1 cellular context compared by ENCODE assay signal in the genomic region with DNA sequence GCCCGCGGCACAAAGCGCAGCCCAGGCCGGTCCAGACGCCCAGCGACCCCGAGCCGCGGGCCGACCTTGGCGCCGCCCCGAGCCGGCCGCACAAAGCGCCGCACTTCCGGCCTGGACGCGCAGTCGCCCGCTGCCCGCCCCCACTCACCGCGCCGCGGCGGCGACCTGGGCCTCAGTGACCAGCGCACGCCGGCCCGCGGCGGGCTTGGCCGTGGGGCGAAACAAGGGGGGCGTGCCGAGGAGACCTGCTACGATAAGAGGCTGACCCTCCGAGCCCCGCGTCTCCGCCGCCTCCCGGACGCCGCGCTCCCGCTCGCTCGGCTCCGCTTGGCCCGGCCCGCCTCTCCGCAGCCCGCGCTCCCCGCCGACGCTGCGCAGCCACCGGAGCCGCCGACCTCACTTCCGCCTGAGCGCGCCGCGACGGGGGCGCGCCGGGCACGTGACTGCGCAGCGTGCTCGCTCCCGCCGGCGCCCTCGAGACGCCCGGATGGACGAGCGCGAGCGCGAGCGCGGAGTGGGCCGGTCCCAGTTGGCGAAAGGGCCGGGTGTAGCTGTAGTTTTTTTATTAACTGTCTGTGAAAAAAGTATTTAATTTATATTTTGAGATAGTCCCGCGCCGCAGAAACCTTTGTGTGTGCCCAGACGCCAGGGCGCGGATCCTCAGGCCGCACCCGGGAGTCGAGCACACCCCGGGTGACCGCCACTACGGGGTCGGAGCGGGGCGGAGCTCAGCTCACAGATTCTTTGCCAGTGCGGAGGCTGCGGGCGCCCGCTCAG.
TF ChIP-seq lines count a peak whose summit lies in the region.

A gene with protein sequence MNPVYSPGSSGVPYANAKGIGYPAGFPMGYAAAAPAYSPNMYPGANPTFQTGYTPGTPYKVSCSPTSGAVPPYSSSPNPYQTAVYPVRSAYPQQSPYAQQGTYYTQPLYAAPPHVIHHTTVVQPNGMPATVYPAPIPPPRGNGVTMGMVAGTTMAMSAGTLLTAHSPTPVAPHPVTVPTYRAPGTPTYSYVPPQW (minus strand): TSS at position 395 of the 777 bp plus-strand sequence. CDS start 10,814 bp downstream, outside the sequence.

TF ChIP-seq in K562, 482 proteins besides CTCF, POLR2A, EP300 and RAD21 (continued from another document and continues in another):
- TF ChIP-seq CREB1 (IDR thresholded peaks at IDR 0.05): peak; percentile 60; the same call in 1 of the 2 replicates
- TF ChIP-seq CREB1 (CRISPR knock-in tag; IDR thresholded peaks at IDR 0.05): no peak
- TF ChIP-seq, protein P1, sequence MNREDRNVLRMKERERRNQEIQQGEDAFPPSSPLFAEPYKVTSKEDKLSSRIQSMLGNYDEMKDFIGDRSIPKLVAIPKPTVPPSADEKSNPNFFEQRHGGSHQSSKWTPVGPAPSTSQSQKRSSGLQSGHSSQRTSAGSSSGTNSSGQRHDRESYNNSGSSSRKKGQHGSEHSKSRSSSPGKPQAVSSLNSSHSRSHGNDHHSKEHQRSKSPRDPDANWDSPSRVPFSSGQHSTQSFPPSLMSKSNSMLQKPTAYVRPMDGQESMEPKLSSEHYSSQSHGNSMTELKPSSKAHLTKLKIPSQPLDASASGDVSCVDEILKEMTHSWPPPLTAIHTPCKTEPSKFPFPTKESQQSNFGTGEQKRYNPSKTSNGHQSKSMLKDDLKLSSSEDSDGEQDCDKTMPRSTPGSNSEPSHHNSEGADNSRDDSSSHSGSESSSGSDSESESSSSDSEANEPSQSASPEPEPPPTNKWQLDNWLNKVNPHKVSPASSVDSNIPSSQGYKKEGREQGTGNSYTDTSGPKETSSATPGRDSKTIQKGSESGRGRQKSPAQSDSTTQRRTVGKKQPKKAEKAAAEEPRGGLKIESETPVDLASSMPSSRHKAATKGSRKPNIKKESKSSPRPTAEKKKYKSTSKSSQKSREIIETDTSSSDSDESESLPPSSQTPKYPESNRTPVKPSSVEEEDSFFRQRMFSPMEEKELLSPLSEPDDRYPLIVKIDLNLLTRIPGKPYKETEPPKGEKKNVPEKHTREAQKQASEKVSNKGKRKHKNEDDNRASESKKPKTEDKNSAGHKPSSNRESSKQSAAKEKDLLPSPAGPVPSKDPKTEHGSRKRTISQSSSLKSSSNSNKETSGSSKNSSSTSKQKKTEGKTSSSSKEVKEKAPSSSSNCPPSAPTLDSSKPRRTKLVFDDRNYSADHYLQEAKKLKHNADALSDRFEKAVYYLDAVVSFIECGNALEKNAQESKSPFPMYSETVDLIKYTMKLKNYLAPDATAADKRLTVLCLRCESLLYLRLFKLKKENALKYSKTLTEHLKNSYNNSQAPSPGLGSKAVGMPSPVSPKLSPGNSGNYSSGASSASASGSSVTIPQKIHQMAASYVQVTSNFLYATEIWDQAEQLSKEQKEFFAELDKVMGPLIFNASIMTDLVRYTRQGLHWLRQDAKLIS (CRISPR knock-in tag; IDR thresholded peaks at IDR 0.05): no peak
- no peak for TF ChIP-seq ZNF134 (CRISPR knock-in tag; conservative IDR thresholded peaks at IDR 0.05)
- no peak for TF ChIP-seq PRMT5 (CRISPR knock-in tag; IDR thresholded peaks at IDR 0.05)
- no peak for TF ChIP-seq ZNF143 (CRISPR knock-in tag; IDR thresholded peaks at IDR 0.05)
- TF ChIP-seq, protein P2, sequence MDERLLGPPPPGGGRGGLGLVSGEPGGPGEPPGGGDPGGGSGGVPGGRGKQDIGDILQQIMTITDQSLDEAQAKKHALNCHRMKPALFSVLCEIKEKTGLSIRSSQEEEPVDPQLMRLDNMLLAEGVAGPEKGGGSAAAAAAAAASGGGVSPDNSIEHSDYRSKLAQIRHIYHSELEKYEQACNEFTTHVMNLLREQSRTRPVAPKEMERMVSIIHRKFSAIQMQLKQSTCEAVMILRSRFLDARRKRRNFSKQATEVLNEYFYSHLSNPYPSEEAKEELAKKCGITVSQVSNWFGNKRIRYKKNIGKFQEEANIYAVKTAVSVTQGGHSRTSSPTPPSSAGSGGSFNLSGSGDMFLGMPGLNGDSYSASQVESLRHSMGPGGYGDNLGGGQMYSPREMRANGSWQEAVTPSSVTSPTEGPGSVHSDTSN (CRISPR knock-in tag; IDR thresholded peaks at IDR 0.05; ENCODE audit: low read depth): no peak
- TF ChIP-seq, protein P2 (tag; conservative IDR thresholded peaks at IDR 0.05; ENCODE audit: low read depth): no peak
- TF ChIP-seq, protein P3, sequence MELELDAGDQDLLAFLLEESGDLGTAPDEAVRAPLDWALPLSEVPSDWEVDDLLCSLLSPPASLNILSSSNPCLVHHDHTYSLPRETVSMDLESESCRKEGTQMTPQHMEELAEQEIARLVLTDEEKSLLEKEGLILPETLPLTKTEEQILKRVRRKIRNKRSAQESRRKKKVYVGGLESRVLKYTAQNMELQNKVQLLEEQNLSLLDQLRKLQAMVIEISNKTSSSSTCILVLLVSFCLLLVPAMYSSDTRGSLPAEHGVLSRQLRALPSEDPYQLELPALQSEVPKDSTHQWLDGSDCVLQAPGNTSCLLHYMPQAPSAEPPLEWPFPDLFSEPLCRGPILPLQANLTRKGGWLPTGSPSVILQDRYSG (tag; conservative IDR thresholded peaks at IDR 0.05; ENCODE audit: low read depth): no peak
- no peak for TF ChIP-seq CREBBP (IDR thresholded peaks at IDR 0.05; ENCODE audit: low read depth, low read length)
- TF ChIP-seq SRSF3 (IDR thresholded peaks at IDR 0.05; ENCODE audit: insufficient read depth, low read length): no peak
- no peak for TF ChIP-seq FOS (IDR thresholded peaks at IDR 0.05; ENCODE audit: extremely low read depth, insufficient read length)
- no peak for TF ChIP-seq PHTF2 (CRISPR knock-in tag; IDR thresholded peaks at IDR 0.05)
- no peak for TF ChIP-seq WHSC1 (IDR thresholded peaks at IDR 0.05; ENCODE audit: low read length)
- TF ChIP-seq ESRRA (IDR thresholded peaks at IDR 0.05; ENCODE audit: borderline replicate concordance, low read depth): peak; percentile 89; the same call in 1 of the 2 replicates
- no peak for TF ChIP-seq ZFP30 (CRISPR knock-in tag; IDR thresholded peaks at IDR 0.05; ENCODE audit: borderline replicate concordance)
- no peak for TF ChIP-seq PHB2 (IDR thresholded peaks at IDR 0.05; ENCODE audit: low read depth)
- no peak for TF ChIP-seq HNRNPUL1 (IDR thresholded peaks at IDR 0.05; ENCODE audit: low read length)
- TF ChIP-seq DIDO1 (tag; IDR thresholded peaks at IDR 0.05; ENCODE audit: low read depth): no peak
- no peak; the same call in 1 of the 2 replicates for TF ChIP-seq TAF7 (tag; IDR thresholded peaks at IDR 0.05)
- TF ChIP-seq NR2F6 (CRISPR knock-in tag; IDR thresholded peaks at IDR 0.05): no peak
- no peak for TF ChIP-seq FOXA1 (IDR thresholded peaks at IDR 0.05; ENCODE audit: borderline replicate concordance)
- TF ChIP-seq POLR2AphosphoS5 (IDR thresholded peaks at IDR 0.05; ENCODE audit: control insufficient read depth, insufficient read depth, low read depth, low read length): peak; percentile 78; the same call in 1 of the 2 replicates
- no peak for TF ChIP-seq ARID1B (IDR thresholded peaks at IDR 0.05)
- no peak for TF ChIP-seq MCM5 (IDR thresholded peaks at IDR 0.05; ENCODE audit: low read depth)
- no peak for TF ChIP-seq TCF7 (IDR thresholded peaks at IDR 0.05; ENCODE audit: borderline replicate concordance)
- TF ChIP-seq SUPT5H (IDR thresholded peaks at IDR 0.05): peak; percentile 86
- no peak; the same call in 1 of the 2 replicates for TF ChIP-seq TRIM28 (IDR thresholded peaks at IDR 0.05)
- TF ChIP-seq RB1 (IDR thresholded peaks at IDR 0.05; ENCODE audit: low read depth): peak; percentile 95
- TF ChIP-seq, protein P4, sequence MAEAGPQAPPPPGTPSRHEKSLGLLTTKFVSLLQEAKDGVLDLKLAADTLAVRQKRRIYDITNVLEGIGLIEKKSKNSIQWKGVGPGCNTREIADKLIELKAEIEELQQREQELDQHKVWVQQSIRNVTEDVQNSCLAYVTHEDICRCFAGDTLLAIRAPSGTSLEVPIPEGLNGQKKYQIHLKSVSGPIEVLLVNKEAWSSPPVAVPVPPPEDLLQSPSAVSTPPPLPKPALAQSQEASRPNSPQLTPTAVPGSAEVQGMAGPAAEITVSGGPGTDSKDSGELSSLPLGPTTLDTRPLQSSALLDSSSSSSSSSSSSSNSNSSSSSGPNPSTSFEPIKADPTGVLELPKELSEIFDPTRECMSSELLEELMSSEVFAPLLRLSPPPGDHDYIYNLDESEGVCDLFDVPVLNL (CRISPR knock-in tag; IDR thresholded peaks at IDR 0.05; ENCODE audit: low read depth): no peak
- TF ChIP-seq FOXM1 (IDR thresholded peaks at IDR 0.05; ENCODE audit: low read depth): no peak
- no peak; the same call in 1 of the 2 replicates for TF ChIP-seq FOXM1 (CRISPR knock-in tag; IDR thresholded peaks at IDR 0.05; ENCODE audit: low read depth)
- TF ChIP-seq RBM14 (IDR thresholded peaks at IDR 0.05; ENCODE audit: borderline replicate concordance, insufficient read depth, low read depth, low read length): no peak
- TF ChIP-seq FOXK2 (conservative IDR thresholded peaks at IDR 0.05 in 1 of 2, IDR thresholded peaks at IDR 0.05 in 1 of 2; ENCODE audit: low read depth in 2 of 2): no peak
- no peak for TF ChIP-seq MTA3 (IDR thresholded peaks at IDR 0.05; ENCODE audit: borderline replicate concordance)
- TF ChIP-seq CBX3 (IDR thresholded peaks at IDR 0.05; ENCODE audit: borderline replicate concordance in 1 of 2, low read length in 2 of 2): no peak
- TF ChIP-seq, protein P5, sequence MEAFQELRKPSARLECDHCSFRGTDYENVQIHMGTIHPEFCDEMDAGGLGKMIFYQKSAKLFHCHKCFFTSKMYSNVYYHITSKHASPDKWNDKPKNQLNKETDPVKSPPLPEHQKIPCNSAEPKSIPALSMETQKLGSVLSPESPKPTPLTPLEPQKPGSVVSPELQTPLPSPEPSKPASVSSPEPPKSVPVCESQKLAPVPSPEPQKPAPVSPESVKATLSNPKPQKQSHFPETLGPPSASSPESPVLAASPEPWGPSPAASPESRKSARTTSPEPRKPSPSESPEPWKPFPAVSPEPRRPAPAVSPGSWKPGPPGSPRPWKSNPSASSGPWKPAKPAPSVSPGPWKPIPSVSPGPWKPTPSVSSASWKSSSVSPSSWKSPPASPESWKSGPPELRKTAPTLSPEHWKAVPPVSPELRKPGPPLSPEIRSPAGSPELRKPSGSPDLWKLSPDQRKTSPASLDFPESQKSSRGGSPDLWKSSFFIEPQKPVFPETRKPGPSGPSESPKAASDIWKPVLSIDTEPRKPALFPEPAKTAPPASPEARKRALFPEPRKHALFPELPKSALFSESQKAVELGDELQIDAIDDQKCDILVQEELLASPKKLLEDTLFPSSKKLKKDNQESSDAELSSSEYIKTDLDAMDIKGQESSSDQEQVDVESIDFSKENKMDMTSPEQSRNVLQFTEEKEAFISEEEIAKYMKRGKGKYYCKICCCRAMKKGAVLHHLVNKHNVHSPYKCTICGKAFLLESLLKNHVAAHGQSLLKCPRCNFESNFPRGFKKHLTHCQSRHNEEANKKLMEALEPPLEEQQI (IDR thresholded peaks at IDR 0.05): no peak
- no peak for TF ChIP-seq RHOXF2B (CRISPR knock-in tag; conservative IDR thresholded peaks at IDR 0.05)
- TF ChIP-seq POLR2H (tag; IDR thresholded peaks at IDR 0.05; ENCODE audit: low read depth): peak; percentile 91
- no peak for TF ChIP-seq NCOA4 (IDR thresholded peaks at IDR 0.05; ENCODE audit: partially characterized antibody)
- no peak for TF ChIP-seq HDAC1 (IDR thresholded peaks at IDR 0.05)
- TF ChIP-seq, protein P6, sequence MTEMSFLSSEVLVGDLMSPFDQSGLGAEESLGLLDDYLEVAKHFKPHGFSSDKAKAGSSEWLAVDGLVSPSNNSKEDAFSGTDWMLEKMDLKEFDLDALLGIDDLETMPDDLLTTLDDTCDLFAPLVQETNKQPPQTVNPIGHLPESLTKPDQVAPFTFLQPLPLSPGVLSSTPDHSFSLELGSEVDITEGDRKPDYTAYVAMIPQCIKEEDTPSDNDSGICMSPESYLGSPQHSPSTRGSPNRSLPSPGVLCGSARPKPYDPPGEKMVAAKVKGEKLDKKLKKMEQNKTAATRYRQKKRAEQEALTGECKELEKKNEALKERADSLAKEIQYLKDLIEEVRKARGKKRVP (CRISPR knock-in tag; IDR thresholded peaks at IDR 0.05): no peak
- TF ChIP-seq HDGF (IDR thresholded peaks at IDR 0.05): no peak
- no peak for TF ChIP-seq IRF2 (CRISPR knock-in tag; IDR thresholded peaks at IDR 0.05)
- TF ChIP-seq HDAC8 (tag; IDR thresholded peaks at IDR 0.05): peak; percentile 51; the same call in 1 of the 2 replicates
- TF ChIP-seq TEAD4 (IDR thresholded peaks at IDR 0.05; ENCODE audit: low read length): no peak
- no peak for TF ChIP-seq TEAD4 (CRISPR knock-in tag; IDR thresholded peaks at IDR 0.05; ENCODE audit: borderline replicate concordance)
